1 cellular context compared by ENCODE assay signal in genomic region chr16:89103781-89104180, GRCh38.
TF ChIP-seq lines count a peak whose summit lies in the region.

No MANE protein-coding gene starts in this region.

TF ChIP-seq in GM12878, 131 proteins besides CTCF, POLR2A, EP300 and RAD21 (continued from another document):
- no peak for TF ChIP-seq ZNF207 (IDR thresholded peaks at IDR 0.05; ENCODE audit: borderline replicate concordance)
